In the genomic region with DNA sequence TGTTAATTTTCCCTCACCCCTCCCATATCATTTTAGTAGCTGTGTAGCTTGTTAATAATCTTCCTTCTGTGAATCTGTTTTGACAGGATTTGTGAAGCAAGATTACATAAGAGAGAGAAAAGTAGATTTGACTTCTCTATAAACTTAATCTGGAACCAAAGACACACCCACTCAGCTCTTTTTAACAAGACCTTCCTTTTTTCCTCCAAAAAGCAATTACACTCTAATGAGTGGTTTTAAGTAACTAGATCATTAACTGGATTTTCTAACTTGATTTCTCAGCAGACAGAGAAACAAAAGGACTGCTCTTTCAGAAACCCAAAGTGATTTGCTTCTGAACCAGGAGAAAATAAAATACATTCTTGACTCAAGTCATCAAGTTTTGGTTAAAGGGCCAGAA, we compare ENCODE assay signal across 27 cellular contexts. TPM values are rescaled to one million over a fixed set of nuclear protein-coding genes. Genes with fewer than 3 reads are reported as not detected.
A peak's percentile ranks its signal among the peaks of the same experiment; 100 is the strongest.
DNase-seq lines count a peak whose midpoint lies in the region; ATAC-seq, FAIRE-seq and TF ChIP-seq lines count a peak whose summit lies in the region.
"Had no signal": no experiment of that assay in that cellular context is flagged by ENCODE, and none has a peak within 500 bp of the region (broad histone marks: within the 10 kb centered on the region; RNA-seq: fewer than 3 reads in every experiment).

No MANE protein-coding gene starts in this region.

- no peaks in the 10 kb centered on the region for H3K9me2 ChIP-seq in hepatocyte (replicated peaks; ENCODE audit: insufficient read depth)

- H3K4me1 ChIP-seq in heart left ventricle (peaks cover 0 to 62% (median 24%) of the 10 kb centered on the region in 12 donors), astrocyte (ENCODE audit: insufficient read depth, low read length) (peaks cover 35% of the 10 kb centered on the region), hepatocyte (ENCODE audit: insufficient read depth) (peaks cover 40% of the 10 kb centered on the region), thyroid gland (peaks cover 8 to 38% of the 10 kb centered on the region in 2 donors)
- H3K4me1 ChIP-seq: psoas muscle, uterus had no signal

- FAIRE-seq in astrocyte (lab: Jason Lieb, UNC): no peak
- FAIRE-seq: H54, keratinocyte, TTC549 had no signal

- no peaks in the 10 kb centered on the region for H3K27me3 ChIP-seq in heart left ventricle
- no peaks in the 10 kb centered on the region for H3K27me3 ChIP-seq in astrocyte (ENCODE audit: insufficient read depth, low read length)
- no peaks in the 10 kb centered on the region for H3K27me3 ChIP-seq in hepatocyte
- H3K27me3 ChIP-seq in thyroid gland: no peaks in the 10 kb centered on the region
- H3K27me3 ChIP-seq: BLaER1, neutrophil, uterus had no signal

- TF ChIP-seq CTCF in heart left ventricle (IDR thresholded peaks at IDR 0.05): no peak
- no peak for TF ChIP-seq CTCF in astrocyte (IDR thresholded peaks at IDR 0.05; ENCODE audit: insufficient read depth, low read depth, low read length)
- no peak for TF ChIP-seq CTCF in hepatocyte (IDR thresholded peaks at IDR 0.05; ENCODE audit: poor library complexity)
- TF ChIP-seq CTCF in thyroid gland (IDR thresholded peaks at IDR 0.05): no peak

- no peak overlapping the region for H3K4me3 Mint-ChIP-seq in astrocyte (ENCODE audit: unreplicated experiment)
- H3K4me3 Mint-ChIP-seq: activated CD8-positive, alpha-beta T cell treated with anti-CD3 and anti-CD28 coated beads for 36 hours; T-cell had no signal

- H3K27ac Mint-ChIP-seq in astrocyte (ENCODE audit: unreplicated experiment): peak overlapping the region; percentile 7
- H3K27ac Mint-ChIP-seq: activated CD8-positive, alpha-beta T cell treated with anti-CD3 and anti-CD28 coated beads for 36 hours; T-cell had no signal

- H3K36me3 ChIP-seq in heart left ventricle (no peaks in the 10 kb centered on the region), astrocyte (ENCODE audit: insufficient read depth, low read length) (no peaks in the 10 kb centered on the region), hepatocyte (replicated peaks; ENCODE audit: insufficient read depth, low read depth) (no peaks in the 10 kb centered on the region), thyroid gland (no peaks in the 10 kb centered on the region)
- H3K36me3 ChIP-seq: BLaER1, neutrophil, uterus had no signal

- peaks cover 33% of the 10 kb centered on the region for H3K4me1 Mint-ChIP-seq in astrocyte (ENCODE audit: low read depth, unreplicated experiment)
- H3K4me1 Mint-ChIP-seq: T-cell had no signal

- H3K9ac ChIP-seq in astrocyte (ENCODE audit: low read length): no peak overlapping the region
- H3K9ac ChIP-seq: BLaER1 had no signal

- no peaks in the 10 kb centered on the region for H3K79me2 ChIP-seq in astrocyte (ENCODE audit: insufficient read depth, low read length)
- no peaks in the 10 kb centered on the region for H3K79me2 ChIP-seq in hepatocyte

- peak overlapping the region in 8 of 12 donors; percentile 25 to 81 (median 56) for H3K27ac ChIP-seq in heart left ventricle
- no peak overlapping the region for H3K27ac ChIP-seq in astrocyte (ENCODE audit: low read depth, low read length)
- H3K27ac ChIP-seq in hepatocyte: peak overlapping the region; percentile 83
- H3K27ac ChIP-seq in thyroid gland: peak overlapping the region in 2 of 3 donors; percentile 6 to 20
- H3K27ac ChIP-seq: BLaER1, neutrophil, psoas muscle had no signal

- intact Hi-C loops in heart left ventricle (cut with DNase I): no loop called here
- intact Hi-C loops in Right ventricle myocardium inferior (cut with DNase I): no loop called here
- intact Hi-C loops in thyroid gland (cut with DNase I): no loop called here

- no peak for TF ChIP-seq POLR2A in heart left ventricle (IDR thresholded peaks at IDR 0.05)
- no peak for TF ChIP-seq POLR2A in thyroid gland (IDR thresholded peaks at IDR 0.05)

- H2AFZ ChIP-seq in astrocyte (ENCODE audit: low read depth, low read length) (no peak overlapping the region), hepatocyte (no peak overlapping the region)

- no peaks in the 10 kb centered on the region for H3K27me3 Mint-ChIP-seq in astrocyte (ENCODE audit: low read depth, unreplicated experiment)
- H3K27me3 Mint-ChIP-seq: activated CD8-positive, alpha-beta T cell treated with anti-CD3 and anti-CD28 coated beads for 36 hours had no signal

- no peaks in the 10 kb centered on the region for H4K20me1 ChIP-seq in astrocyte (ENCODE audit: insufficient read depth, low read length)
- no peaks in the 10 kb centered on the region for H4K20me1 ChIP-seq in hepatocyte (ENCODE audit: insufficient read depth, poor library complexity, severe bottlenecking)
- H4K20me1 ChIP-seq: BLaER1 had no signal

- no peaks in the 10 kb centered on the region for H3K36me3 Mint-ChIP-seq in astrocyte (ENCODE audit: low read depth, unreplicated experiment)

- no peaks in the 10 kb centered on the region for H3K9me3 ChIP-seq in heart left ventricle
- H3K9me3 ChIP-seq in astrocyte (ENCODE audit: insufficient read depth, low read depth, low read length): no peaks in the 10 kb centered on the region
- H3K9me3 ChIP-seq in hepatocyte (ENCODE audit: low read depth): no peaks in the 10 kb centered on the region
- no peaks in the 10 kb centered on the region for H3K9me3 ChIP-seq in thyroid gland
- H3K9me3 ChIP-seq: BLaER1, Caco-2, neutrophil, psoas muscle, uterus had no signal

- no peak for ATAC-seq in heart left ventricle
- ATAC-seq in Right ventricle myocardium inferior: no peak
- ATAC-seq: activated CD4-positive, CD25-positive, alpha-beta regulatory T cell treated with anti-CD3 and anti-CD28 coated beads, Interleukin-2, amount 50 U/mL, for 24 hours; activated CD8-positive, alpha-beta T cell treated with anti-CD3 and anti-CD28 coated beads for 36 hours; Panc1; T-cell had no signal

- DNase-seq in heart left ventricle: no peak
- DNase-seq in Right ventricle myocardium inferior (ENCODE audit: missing footprints): no peak
- DNase-seq in astrocyte (ENCODE audit: low read depth): no peak
- DNase-seq in hepatocyte (ENCODE audit: low spot score): no peak
- DNase-seq in thyroid gland: no peak
- no peak for DNase-seq in HuH-7.5 (ENCODE audit: low spot score)
- DNase-seq in AG20443 (ENCODE audit: low spot score): no peak
- no peak for DNase-seq in LoVo (ENCODE audit: low spot score)
- DNase-seq: activated CD8-positive, alpha-beta T cell treated with anti-CD3 and anti-CD28 coated beads for 36 hours; activated effector memory CD4-positive, alpha-beta T cell treated with anti-CD3 and anti-CD28 coated beads, Interleukin-2, amount 50 U/mL, for 16 hours; cortex of kidney; DND-41; NCI-H2081; stimulated activated CD4-positive, alpha-beta T cell treated with anti-CD3 and anti-CD28 coated beads, Interleukin-1b, Interleukin-23, amount 100 ng/mL, for 48 hours; substantia nigra; T-cell had no signal

- H3K4me2 ChIP-seq in astrocyte (ENCODE audit: low read length) (peak overlapping the region; percentile 55), hepatocyte (peak overlapping the region; percentile 13)
- H3K4me2 ChIP-seq: BLaER1 had no signal

- H3K4me3 ChIP-seq in heart left ventricle (no peak overlapping the region), astrocyte (ENCODE audit: insufficient read depth, low read depth, low read length) (no peak overlapping the region), hepatocyte (no peak overlapping the region), thyroid gland (replicated peaks in 1 of 3) (no peak overlapping the region)
- H3K4me3 ChIP-seq: BLaER1, psoas muscle, skin epidermis, uterus had no signal

- no peaks in the 10 kb centered on the region for H3K9me3 Mint-ChIP-seq in astrocyte (ENCODE audit: unreplicated experiment)
- H3K9me3 Mint-ChIP-seq: activated CD8-positive, alpha-beta T cell treated with anti-CD3 and anti-CD28 coated beads for 36 hours; T-cell had no signal

RNA-seq across cellular contexts. Expression of gene RFK, which starts 21.9 kb away (rescaled TPM):
- total RNA-seq in heart left ventricle: 10 to 100 TPM; 16.2 to 29.5 (median 23.6) TPM
- 10 to 100 TPM; 11.2 to 24.5 TPM for polyA plus RNA-seq in heart left ventricle
- 23.9 TPM for total RNA-seq in Right ventricle myocardium inferior
- 19.2 and 26.8 TPM in 2 replicates for total RNA-seq in astrocyte
- 46.6 and 56.9 TPM in 2 replicates for total RNA-seq in hepatocyte
- 23.8 and 32.0 TPM in 2 replicates for polyA plus RNA-seq in hepatocyte
- 10 to 100 TPM; 29.3 to 40.0 (median 34.8) TPM for total RNA-seq in thyroid gland
